Comparison of ENCODE assay signal across 8 cellular contexts in genomic region chr20:325043-325888, GRCh38. TPM values are rescaled to one million over a fixed set of nuclear protein-coding genes. Genes with fewer than 3 reads are reported as not detected.
A peak's percentile ranks its signal among the peaks of the same experiment; 100 is the strongest.
DNase-seq lines count a peak whose midpoint lies in the region; ATAC-seq and TF ChIP-seq lines count a peak whose summit lies in the region.

SOX12 (plus strand) TSS chr20:325552; CDS start chr20:325925, 373 bp downstream.

- TF ChIP-seq EP300 in gastroesophageal sphincter (IDR thresholded peaks at IDR 0.05): no peak

- in situ Hi-C loops in SK-MEL-5 (cut with HindIII; ENCODE audit: low pct_unique_long_range_greater_than_20kb, low sequenced_read_pairs): loop anchor here (10.0 kb wide), 1 partner anchor 60 kb away; no protein-coding TSS in a partner anchor

- ATAC-seq in HG02571 (IDR thresholded peaks at IDR 0.05; ENCODE audit: unreplicated experiment) (peak; percentile 75), gastroesophageal sphincter (peak; percentile 85)

- H3K36me3 ChIP-seq in gastroesophageal sphincter: peaks cover 0 to 12% of the 10 kb centered on the region in 2 donors
- H3K36me3 ChIP-seq in neutrophil: no peaks in the 10 kb centered on the region

- H3K27me3 Mint-ChIP-seq in activated naive CD4-positive, alpha-beta T cell treated with anti-CD3 and anti-CD28 coated beads, Interleukin-2, amount 10 ng/mL, durations not matched to agents 7 days and 5 days: peaks cover 33% of the 10 kb centered on the region

- H3K27ac ChIP-seq in gastroesophageal sphincter: peak within 1 kb of the TSS; percentile 95 to 97 (median 96)
- peak within 1 kb of the TSS; percentile 74 for H3K27ac ChIP-seq in neutrophil

- peaks cover 42% of the 10 kb centered on the region for H3K4me1 Mint-ChIP-seq in activated naive CD4-positive, alpha-beta T cell treated with anti-CD3 and anti-CD28 coated beads, Interleukin-2, amount 10 ng/mL, durations not matched to agents 7 days and 5 days

- H3K4me1 ChIP-seq in gastroesophageal sphincter (peaks cover 0 to 63% (median 13%) of the 10 kb centered on the region in 3 donors), neutrophil (ENCODE audit: control insufficient read depth in 1 of 2, insufficient read depth in 1 of 2, low read depth in 1 of 2, low read length in 1 of 2) (peaks cover 27 to 33% of the 10 kb centered on the region in 2 experiments)

- TF ChIP-seq POLR2A in NB4 (IDR thresholded peaks at IDR 0.05; ENCODE audit: extremely low read depth, insufficient read length) (peak; percentile 78), gastroesophageal sphincter (IDR thresholded peaks at IDR 0.05) (peak; percentile 13 to 50)

- peak; percentile 99 for DNase-seq in NB4 (ENCODE audit: low read depth)
- DNase-seq in SK-MEL-5 (ENCODE audit: low read depth, low spot score): peak; percentile 92
- peak; percentile 98 for DNase-seq in activated naive CD4-positive, alpha-beta T cell treated with anti-CD3 and anti-CD28 coated beads, Interleukin-2, amount 10 ng/mL, durations not matched to agents 7 days and 5 days
- peak; percentile 95 for DNase-seq in superior temporal gyrus (ENCODE audit: extremely low spot score)

- H3K27ac Mint-ChIP-seq in activated naive CD4-positive, alpha-beta T cell treated with anti-CD3 and anti-CD28 coated beads, Interleukin-2, amount 10 ng/mL, durations not matched to agents 7 days and 5 days: peak within 1 kb of the TSS; percentile 93

- H3K36me3 Mint-ChIP-seq in activated naive CD4-positive, alpha-beta T cell treated with anti-CD3 and anti-CD28 coated beads, Interleukin-2, amount 10 ng/mL, durations not matched to agents 7 days and 5 days: peaks cover 2% of the 10 kb centered on the region

- CTCF ChIA-PET in activated naive CD4-positive, alpha-beta T cell treated with anti-CD3 and anti-CD28 coated beads, Interleukin-2, amount 10 ng/mL, durations not matched to agents 7 days and 5 days (lab: Charles Lee): interaction anchor here (0.6 to 1.8 kb wide), 4 partner anchors 15 to 78 kb away, joined by 3 to 6 read pairs (median 4); no protein-coding TSS in a partner anchor

- WGBS in gastroesophageal sphincter (ENCODE audit: low coverage in 1 of 2), 2 donors: 3% methylated on average over 5 of the region's 106 CpGs; no CpG with 5 or more reads in 1 of the 2 donors

- H3K4me3 Mint-ChIP-seq in activated naive CD4-positive, alpha-beta T cell treated with anti-CD3 and anti-CD28 coated beads, Interleukin-2, amount 10 ng/mL, durations not matched to agents 7 days and 5 days: peak within 1 kb of the TSS; percentile 87

- H3K9me3 ChIP-seq in gastroesophageal sphincter: no peaks in the 10 kb centered on the region
- no peaks in the 10 kb centered on the region for H3K9me3 ChIP-seq in neutrophil

- no peaks in the 10 kb centered on the region for H3K9me3 Mint-ChIP-seq in activated naive CD4-positive, alpha-beta T cell treated with anti-CD3 and anti-CD28 coated beads, Interleukin-2, amount 10 ng/mL, durations not matched to agents 7 days and 5 days

- H3K27me3 ChIP-seq in gastroesophageal sphincter (no peaks in the 10 kb centered on the region), neutrophil (peaks cover 65% of the 10 kb centered on the region)

- peak within 1 kb of the TSS; percentile 86 for H3K4me3 ChIP-seq in GM08714 (ENCODE audit: low read length)
- peak within 1 kb of the TSS; percentile 85 for H3K4me3 ChIP-seq in NB4 (ENCODE audit: low read depth, low read length)
- H3K4me3 ChIP-seq in gastroesophageal sphincter: peak within 1 kb of the TSS; percentile 64 to 83
- H3K4me3 ChIP-seq in neutrophil (ENCODE audit: low read depth in 1 of 2, low read length in 1 of 2): peak within 1 kb of the TSS; percentile 83 to 91

- TF ChIP-seq CTCF in NB4 (IDR thresholded peaks at IDR 0.05; ENCODE audit: low read depth, low read length) (no peak), gastroesophageal sphincter (IDR thresholded peaks at IDR 0.05) (no peak), neutrophil (IDR thresholded peaks at IDR 0.05) (no peak)

RNA-seq across cellular contexts. Expression of gene SOX12, which starts in this region (rescaled TPM):
- total RNA-seq in SK-MEL-5 (2014; rRNA removed; shearing (Covaris generic)): 3.1 and 3.9 TPM in 2 replicates
- 30.3 and 31.9 TPM in 2 replicates for polyA plus RNA-seq in SK-MEL-5 (2015; cell fraction: cytosol; rRNA removed)
- polyA plus RNA-seq in SK-MEL-5 (2015; cell fraction: nucleus; rRNA removed): 27.6 and 38.8 TPM in 2 replicates
- 1 to 10 TPM; 3.4 to 7.3 (median 5.9) TPM for total RNA-seq in gastroesophageal sphincter

Comparison
In these comparisons a context has a peak if more than half of its experiments do, and no peak if none do; other contexts are left out.
1. Peak in every context shown above with its lines: DNase-seq, ATAC-seq, H3K4me3 ChIP-seq and H3K27ac ChIP-seq.